Comparison of ENCODE assay signal across 23 cellular contexts in the genomic region with DNA sequence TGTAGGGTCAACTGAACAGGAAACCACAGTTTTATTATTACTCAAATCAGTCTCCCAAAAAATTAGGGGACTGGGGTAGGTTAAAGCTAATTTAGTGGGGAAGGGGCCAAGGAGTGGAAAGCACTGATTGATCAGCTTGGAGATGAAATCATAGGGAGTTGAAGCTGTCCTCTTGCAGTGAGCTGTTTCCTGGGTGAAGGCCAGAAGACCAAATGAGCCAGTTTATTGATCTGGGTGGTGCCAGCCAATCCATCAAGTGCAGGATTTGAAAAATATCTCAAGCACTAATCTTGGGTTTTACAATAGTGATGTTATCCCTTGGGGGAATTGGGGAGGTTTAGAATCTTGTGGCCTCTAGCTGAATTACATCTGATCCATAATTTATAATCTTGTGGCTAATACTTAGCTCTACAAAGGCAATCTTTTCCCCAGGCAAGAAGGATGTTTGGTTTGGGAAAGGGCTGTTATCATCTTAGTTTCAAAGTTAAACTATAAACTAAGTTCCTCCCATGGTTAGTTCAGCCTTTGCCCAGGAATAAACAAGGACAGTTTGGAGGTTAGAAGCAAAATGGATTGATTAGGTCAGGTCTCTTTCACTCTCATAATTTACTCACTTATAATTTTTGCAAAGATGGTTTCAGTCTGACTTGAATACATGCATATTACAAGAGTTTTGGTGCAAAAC.
"Had no signal": no experiment of that assay in that cellular context is flagged by ENCODE, and none has a peak within 500 bp of the region (broad histone marks: within the 10 kb centered on the region; RNA-seq: fewer than 3 reads in every experiment).

No MANE protein-coding gene starts in this region.

- H3K36me3 ChIP-seq: colonic mucosa, esophagus squamous epithelium, gastrocnemius medialis, heart right ventricle, left ventricle myocardium inferior, lower lobe of right lung had no signal

- H3K27me3 ChIP-seq: colonic mucosa, esophagus squamous epithelium, gastrocnemius medialis, heart right ventricle had no signal

- H3K27ac Mint-ChIP-seq: dendritic cell treated with granulocyte-macrophage colony-stimulating factor and Interleukin-4, amounts not matched to agents 40 ng/mL and 50 ng/mL, for 4 days; effector memory CD8-positive, alpha-beta T cell; endodermal cell; mesothelial cell of epicardium had no signal

- H3K27me3 Mint-ChIP-seq: dendritic cell treated with granulocyte-macrophage colony-stimulating factor and Interleukin-4, amounts not matched to agents 40 ng/mL and 50 ng/mL, for 4 days; effector memory CD8-positive, alpha-beta T cell had no signal

- H3K4me3 ChIP-seq: colonic mucosa, esophagus squamous epithelium, gastrocnemius medialis, heart right ventricle, left ventricle myocardium inferior, lower lobe of right lung, mucosa of descending colon had no signal

- DNase-seq: colonic mucosa; cortex of kidney; effector CD8-positive, alpha-beta T cell; effector memory CD8-positive, alpha-beta T cell; endodermal cell; erythroblast; esophagus squamous epithelium; foreskin fibroblast; foreskin melanocyte; gastrocnemius medialis; glutamatergic neuron; head of caudate nucleus; heart right ventricle; hippocampal formation; left cardiac atrium; left ventricle myocardium inferior; lower lobe of right lung; mesenchymal stem cell; mucosa of descending colon had no signal

- H3K4me3 Mint-ChIP-seq: dendritic cell treated with granulocyte-macrophage colony-stimulating factor and Interleukin-4, amounts not matched to agents 40 ng/mL and 50 ng/mL, for 4 days; effector memory CD8-positive, alpha-beta T cell; endodermal cell; mesothelial cell of epicardium had no signal

- H3K9me3 ChIP-seq: colonic mucosa, gastrocnemius medialis, lower lobe of right lung, mucosa of descending colon had no signal

- H3K36me3 Mint-ChIP-seq: mesothelial cell of epicardium had no signal

- H3K27ac ChIP-seq: colonic mucosa, epithelial cell of prostate, esophagus squamous epithelium, gastrocnemius medialis, heart right ventricle, left ventricle myocardium inferior, lower lobe of right lung had no signal

- H3K4me1 ChIP-seq: colonic mucosa, esophagus squamous epithelium, gastrocnemius medialis, heart right ventricle, left ventricle myocardium inferior, lower lobe of right lung had no signal

- ATAC-seq: effector memory CD8-positive, alpha-beta T cell; esophagus mucosa; gastrocnemius medialis; heart right ventricle; left cardiac atrium; lower lobe of right lung; mucosa of descending colon had no signal
